Comparison of ENCODE assay signal across 8 cellular contexts in the genomic region with DNA sequence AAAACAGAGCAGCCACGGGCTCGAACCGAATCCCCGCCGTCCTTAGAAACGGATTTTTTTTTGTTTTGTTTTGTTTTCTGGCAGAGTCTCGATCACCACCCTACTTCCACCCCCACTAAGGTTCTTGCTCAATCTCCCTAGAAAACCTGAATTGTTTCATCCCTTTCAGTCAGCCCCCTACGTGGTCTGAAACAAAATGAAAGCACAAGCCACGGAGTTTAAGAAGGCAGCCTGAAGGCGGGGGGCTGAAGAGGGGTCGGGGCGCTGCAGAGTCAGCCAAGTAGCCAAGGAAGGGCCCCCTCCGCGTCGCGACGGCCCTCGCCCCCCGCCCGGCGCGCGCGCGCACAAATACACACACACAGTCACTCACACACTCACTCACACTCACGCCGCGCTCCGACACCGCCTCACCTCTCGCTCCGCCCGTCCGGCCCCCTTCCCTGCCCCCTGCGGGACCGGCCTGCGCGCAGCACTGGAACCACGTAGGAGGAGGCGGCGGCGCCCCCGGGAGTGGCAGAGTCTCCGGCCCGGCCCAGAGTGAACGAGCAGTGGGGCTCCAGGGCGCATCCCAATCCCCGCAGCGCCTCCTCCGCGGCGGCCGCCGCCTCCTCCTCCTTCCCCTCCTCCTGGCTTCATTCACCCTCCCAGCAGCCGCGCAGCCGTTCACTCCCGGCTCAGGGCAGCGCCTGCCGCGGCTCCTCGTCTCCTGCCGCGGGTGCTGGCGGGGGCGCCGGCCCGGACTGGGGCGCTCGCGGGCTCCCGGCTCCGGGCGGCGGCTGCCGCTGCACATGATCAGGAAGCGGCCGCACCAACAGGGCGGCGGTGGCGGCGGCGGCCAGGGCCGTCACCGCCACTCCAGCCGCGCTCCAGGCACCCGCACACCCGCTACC. TPM values are rescaled to one million over a fixed set of nuclear protein-coding genes. Genes with fewer than 3 reads are reported as not detected.
A peak's percentile ranks its signal among the peaks of the same experiment; 100 is the strongest.
DNase-seq lines count a peak whose midpoint lies in the region; ATAC-seq and TF ChIP-seq lines count a peak whose summit lies in the region.

No MANE protein-coding gene starts in this region.

- H3K27ac ChIP-seq in KMS-11 (peak overlapping the region; percentile 84), left ventricle myocardium inferior (replicated peaks) (peak overlapping the region; percentile 99), prostate gland (peak overlapping the region; percentile 97 to 98)

- H3K79me2 ChIP-seq in KMS-11 (ENCODE audit: insufficient read depth, low read depth), result peaks cover 39% of the 10 kb centered on the region

- H3K4me2 ChIP-seq in KMS-11, result peak overlapping the region; percentile 85

- WGBS in prostate gland, result under 1% methylated on average over 66 of the region's 89 CpGs

- no peak for TF ChIP-seq CTCF in KMS-11 (conservative IDR thresholded peaks at IDR 0.05; ENCODE audit: low read depth, low read length)
- peak; percentile 30 for TF ChIP-seq CTCF in left ventricle myocardium inferior (IDR thresholded peaks at IDR 0.05; ENCODE audit: borderline replicate concordance)
- peak in 3 of 4 experiments; percentile 15 to 30 (median 27) for TF ChIP-seq CTCF in prostate gland (IDR thresholded peaks at IDR 0.05)

- H3K4me1 ChIP-seq in KMS-11 (ENCODE audit: low read depth, poor library complexity, severe bottlenecking) (peaks cover 44% of the 10 kb centered on the region), left ventricle myocardium inferior (peaks cover 85% of the 10 kb centered on the region), prostate gland (replicated peaks) (peaks cover 17% of the 10 kb centered on the region)

- H2AFZ ChIP-seq in KMS-11 (ENCODE audit: low read depth), result peak overlapping the region; percentile 30; the same call in 1 of the 2 replicates

- H3K36me3 ChIP-seq in KMS-11 (ENCODE audit: insufficient read depth), result no peaks in the 10 kb centered on the region
- H3K36me3 ChIP-seq in left ventricle myocardium inferior, result no peaks in the 10 kb centered on the region
- no peaks in the 10 kb centered on the region for H3K36me3 ChIP-seq in prostate gland

- H3K4me3 ChIP-seq in KMS-11 (IDR thresholded peaks at IDR 0.05; ENCODE audit: insufficient read depth, low read depth, low read length) (no peak overlapping the region), left ventricle myocardium inferior (peak overlapping the region; percentile 97), prostate gland (peak overlapping the region; percentile 90 to 99)

- intact Hi-C loops in left ventricle myocardium inferior (cut with micrococcal nuclease) (loop anchor here (5.0 to 10.0 kb wide), 3 partner anchors 205 to 428 kb away; no protein-coding TSS in a partner anchor), prostate gland (cut with DNase I) (loop anchor here (10.0 kb wide), 3 partner anchors 55 to 355 kb away; no protein-coding TSS in a partner anchor)

- H3K9me3 ChIP-seq in left ventricle myocardium inferior (replicated peaks) (no peaks in the 10 kb centered on the region), prostate gland (no peaks in the 10 kb centered on the region)

- H3K27me3 ChIP-seq in KMS-11 (ENCODE audit: insufficient read depth, low read depth), result no peaks in the 10 kb centered on the region
- no peaks in the 10 kb centered on the region for H3K27me3 ChIP-seq in left ventricle myocardium inferior (ENCODE audit: low read depth)
- no peaks in the 10 kb centered on the region for H3K27me3 ChIP-seq in prostate gland (replicated peaks; ENCODE audit: insufficient read depth)

- in situ Hi-C loops in Caki2 (cut with HindIII; ENCODE audit: low pct_unique_long_range_greater_than_20kb, low sequenced_read_pairs), result no loop called here

- peak overlapping the region; percentile 71 for H3K9ac ChIP-seq in KMS-11

- TF ChIP-seq POLR2A in prostate gland (IDR thresholded peaks at IDR 0.05), result peak; percentile 90

- H4K20me1 ChIP-seq in KMS-11 (ENCODE audit: insufficient read depth), result no peaks in the 10 kb centered on the region

- DNase-seq in Caki2 (ENCODE audit: low read depth) (peak; percentile 92), T-helper 1 cell (peak; percentile 54 to 75 (median 63)), amniotic stem cell (lab: John Stamatoyannopoulos, UW) (peak; percentile 47), left ventricle myocardium inferior (peak; percentile 94), prostate gland (ENCODE audit: low spot score) (peak; percentile 90), ureter (ENCODE audit: low spot score) (peak; percentile 94)

- ATAC-seq in GM21447 (IDR thresholded peaks at IDR 0.05; ENCODE audit: unreplicated experiment), result peak; percentile 29

RNA-seq across cellular contexts. Expression of a gene that starts 1.4 kb away (rescaled TPM):
- 18.7 and 23.8 TPM in 2 replicates for total RNA-seq in Caki2 (2014; rRNA removed; shearing (Covaris generic); ENCODE audit: low replicate concordance)
- 41.5 TPM for total RNA-seq in left ventricle myocardium inferior
- total RNA-seq in prostate gland, result 10 to 100 TPM; 28.5 to 89.0 TPM
- total RNA-seq in ureter, result 63.7 TPM
